In genomic region chr2:7368211-7368610, GRCh38 we compare ENCODE assay signal across 1 cellular context.
TF ChIP-seq lines count a peak whose summit lies in the region.

No MANE protein-coding gene starts in this region.

TF ChIP-seq in HepG2, 621 proteins besides CTCF, POLR2A, EP300 and RAD21 (continued from another document):
- TF ChIP-seq, protein P1, sequence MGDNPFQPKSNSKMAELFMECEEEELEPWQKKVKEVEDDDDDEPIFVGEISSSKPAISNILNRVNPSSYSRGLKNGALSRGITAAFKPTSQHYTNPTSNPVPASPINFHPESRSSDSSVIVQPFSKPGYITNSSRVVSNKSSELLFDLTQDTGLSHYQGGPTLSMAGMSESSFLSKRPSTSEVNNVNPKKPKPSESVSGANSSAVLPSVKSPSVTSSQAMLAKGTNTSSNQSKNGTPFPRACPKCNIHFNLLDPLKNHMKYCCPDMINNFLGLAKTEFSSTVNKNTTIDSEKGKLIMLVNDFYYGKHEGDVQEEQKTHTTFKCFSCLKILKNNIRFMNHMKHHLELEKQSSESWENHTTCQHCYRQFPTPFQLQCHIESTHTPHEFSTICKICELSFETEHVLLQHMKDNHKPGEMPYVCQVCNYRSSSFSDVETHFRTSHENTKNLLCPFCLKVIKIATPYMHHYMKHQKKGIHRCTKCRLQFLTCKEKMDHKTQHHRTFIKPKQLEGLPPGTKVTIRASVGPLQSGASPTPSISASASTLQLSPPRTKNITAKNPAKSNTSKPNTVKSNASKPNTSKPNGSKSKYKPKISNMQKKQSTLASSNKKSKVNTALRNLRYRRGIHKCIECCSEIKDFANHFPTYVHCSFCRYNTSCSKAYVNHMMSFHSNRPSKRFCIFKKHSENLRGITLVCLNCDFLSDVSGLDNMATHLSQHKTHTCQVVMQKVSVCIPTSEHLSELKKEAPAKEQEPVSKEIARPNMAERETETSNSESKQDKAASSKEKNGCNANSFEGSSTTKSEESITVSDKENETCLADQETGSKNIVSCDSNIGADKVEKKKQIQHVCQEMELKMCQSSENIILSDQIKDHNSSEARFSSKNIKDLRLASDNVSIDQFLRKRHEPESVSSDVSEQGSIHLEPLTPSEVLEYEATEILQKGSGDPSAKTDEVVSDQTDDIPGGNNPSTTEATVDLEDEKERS (CRISPR knock-in tag; IDR thresholded peaks at IDR 0.05): 0 out of 2 replicates have a peak, but pooled peaks have one; percentile 50
